ENCODE assay signal across 14 cellular contexts in the genomic region with DNA sequence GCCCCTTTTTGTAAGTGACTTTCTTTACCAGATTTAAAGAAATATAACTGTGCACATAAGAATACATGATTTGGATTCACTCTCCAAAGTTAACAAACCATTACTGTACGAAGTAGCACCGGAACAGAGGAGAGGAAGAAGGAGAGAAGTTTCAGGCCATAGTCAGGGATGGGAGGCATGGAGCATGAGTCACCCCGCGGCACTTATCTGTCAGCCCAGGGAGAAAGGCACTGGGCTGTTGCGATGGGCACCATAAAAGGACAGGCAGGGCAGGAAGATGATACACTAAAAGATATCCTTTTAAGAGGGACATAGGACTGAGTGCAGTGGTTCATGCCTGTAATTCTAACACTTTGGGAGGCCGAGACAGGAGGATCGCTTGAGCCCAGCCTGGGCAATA. TPM values are rescaled to one million over a fixed set of nuclear protein-coding genes. Genes with fewer than 3 reads are reported as not detected.
DNase-seq lines count a peak whose midpoint lies in the region; ATAC-seq and TF ChIP-seq lines count a peak whose summit lies in the region.
"Had no signal": no experiment of that assay in that cellular context is flagged by ENCODE, and none has a peak within 500 bp of the region (broad histone marks: within the 10 kb centered on the region; RNA-seq: fewer than 3 reads in every experiment).

No MANE protein-coding gene starts in this region.

- H3F3A ChIP-seq in neural progenitor cell (ENCODE audit: low read depth): no peaks in the 10 kb centered on the region

- H3K36me3 Mint-ChIP-seq in activated CD4-positive, alpha-beta memory T cell treated with anti-CD3 and anti-CD28 coated beads for 36 hours: no peaks in the 10 kb centered on the region
- H3K36me3 Mint-ChIP-seq in neural progenitor cell: peaks cover 7% of the 10 kb centered on the region
- H3K36me3 Mint-ChIP-seq: activated naive CD4-positive, alpha-beta T cell treated with anti-CD3 and anti-CD28 coated beads, Interleukin-2, amount 10 ng/mL, durations not matched to agents 7 days and 5 days had no signal

- TF ChIP-seq CTCF in neural progenitor cell (IDR thresholded peaks at IDR 0.05): no peak

- no peaks in the 10 kb centered on the region for H3K27me3 ChIP-seq in adipocyte (replicated peaks; ENCODE audit: control insufficient read depth, insufficient read depth, low read length)
- no peaks in the 10 kb centered on the region for H3K27me3 ChIP-seq in skeletal muscle tissue (ENCODE audit: control insufficient read depth in 3 of 3, insufficient read depth in 3 of 3, low read length in 3 of 3)
- no peaks in the 10 kb centered on the region for H3K27me3 ChIP-seq in neural progenitor cell

- no peaks in the 10 kb centered on the region for H3K9me3 ChIP-seq in adipocyte (ENCODE audit: control insufficient read depth, low read length)
- H3K9me3 ChIP-seq in skeletal muscle tissue (ENCODE audit: control insufficient read depth in 3 of 3, low read length in 3 of 3): no peaks in the 10 kb centered on the region
- H3K9me3 ChIP-seq in neural progenitor cell (ENCODE audit: low read depth): no peaks in the 10 kb centered on the region

- H3K4me2 ChIP-seq in neural progenitor cell: no peak overlapping the region

- H3K27ac ChIP-seq in skeletal muscle tissue (ENCODE audit: low read depth, low read length): peak overlapping the region; percentile 46
- no peak overlapping the region for H3K27ac ChIP-seq in neural progenitor cell
- H3K27ac ChIP-seq: RWPE1 had no signal

- H3K4me3 Mint-ChIP-seq in activated CD4-positive, alpha-beta memory T cell treated with anti-CD3 and anti-CD28 coated beads for 36 hours: no peak overlapping the region
- H3K4me3 Mint-ChIP-seq in neural progenitor cell: no peak overlapping the region
- H3K4me3 Mint-ChIP-seq: activated CD4-positive, alpha-beta T cell treated with anti-CD3 and anti-CD28 coated beads, Interleukin-2, amount 10 ng/mL, durations not matched to agents 7 days and 5 days; activated naive CD4-positive, alpha-beta T cell treated with anti-CD3 and anti-CD28 coated beads, Interleukin-2, amount 10 ng/mL, durations not matched to agents 7 days and 5 days; dendritic cell treated with granulocyte-macrophage colony-stimulating factor and Interleukin-4, amounts not matched to agents 40 ng/mL and 50 ng/mL, for 4 days had no signal

- no peak overlapping the region for H2AFZ ChIP-seq in neural progenitor cell (replicated peaks)

- no peaks in the 10 kb centered on the region for H3K4me1 Mint-ChIP-seq in activated CD4-positive, alpha-beta memory T cell treated with anti-CD3 and anti-CD28 coated beads for 36 hours (ENCODE audit: low read depth)
- H3K4me1 Mint-ChIP-seq in neural progenitor cell: no peaks in the 10 kb centered on the region
- H3K4me1 Mint-ChIP-seq: activated CD4-positive, alpha-beta T cell treated with anti-CD3 and anti-CD28 coated beads, Interleukin-2, amount 10 ng/mL, durations not matched to agents 7 days and 5 days; activated naive CD4-positive, alpha-beta T cell treated with anti-CD3 and anti-CD28 coated beads, Interleukin-2, amount 10 ng/mL, durations not matched to agents 7 days and 5 days had no signal

- CTCF ChIA-PET in activated CD4-positive, alpha-beta memory T cell treated with anti-CD3 and anti-CD28 coated beads for 36 hours (lab: Charles Lee): interaction anchor here (0.7 to 4.2 kb wide), 5 partner anchors 11 to 492 kb away, joined by 3 to 35 read pairs (median 6); partner anchors contain the start of gene SYNM

- no peaks in the 10 kb centered on the region for H3K79me2 ChIP-seq in neural progenitor cell (ENCODE audit: low read depth)

- POLR2A ChIA-PET in activated CD4-positive, alpha-beta memory T cell treated with anti-CD3 and anti-CD28 coated beads for 36 hours (lab: Charles Lee): no interaction called here

- no peaks in the 10 kb centered on the region for H4K20me1 ChIP-seq in neural progenitor cell (ENCODE audit: low read depth)

- ATAC-seq in left ventricle myocardium superior: peak; percentile 87

- no peaks in the 10 kb centered on the region for H3K9me3 Mint-ChIP-seq in activated CD4-positive, alpha-beta memory T cell treated with anti-CD3 and anti-CD28 coated beads for 36 hours
- H3K9me3 Mint-ChIP-seq in neural progenitor cell: no peaks in the 10 kb centered on the region
- H3K9me3 Mint-ChIP-seq: activated CD4-positive, alpha-beta T cell treated with anti-CD3 and anti-CD28 coated beads, Interleukin-2, amount 10 ng/mL, durations not matched to agents 7 days and 5 days; activated naive CD4-positive, alpha-beta T cell treated with anti-CD3 and anti-CD28 coated beads, Interleukin-2, amount 10 ng/mL, durations not matched to agents 7 days and 5 days; dendritic cell treated with granulocyte-macrophage colony-stimulating factor and Interleukin-4, amounts not matched to agents 40 ng/mL and 50 ng/mL, for 4 days had no signal

- H3K9ac ChIP-seq in adipocyte (ENCODE audit: low read length): no peak overlapping the region
- H3K9ac ChIP-seq in skeletal muscle tissue (ENCODE audit: low read depth in 1 of 3, low read length in 3 of 3): no peak overlapping the region
- H3K9ac ChIP-seq in neural progenitor cell: no peak overlapping the region

- no peak overlapping the region for H3K27ac Mint-ChIP-seq in activated CD4-positive, alpha-beta memory T cell treated with anti-CD3 and anti-CD28 coated beads for 36 hours
- H3K27ac Mint-ChIP-seq in neural progenitor cell: no peak overlapping the region
- H3K27ac Mint-ChIP-seq: activated CD4-positive, alpha-beta T cell treated with anti-CD3 and anti-CD28 coated beads, Interleukin-2, amount 10 ng/mL, durations not matched to agents 7 days and 5 days; activated naive CD4-positive, alpha-beta T cell treated with anti-CD3 and anti-CD28 coated beads, Interleukin-2, amount 10 ng/mL, durations not matched to agents 7 days and 5 days; dendritic cell treated with granulocyte-macrophage colony-stimulating factor and Interleukin-4, amounts not matched to agents 40 ng/mL and 50 ng/mL, for 4 days had no signal

- peaks cover 14% of the 10 kb centered on the region for H3K36me3 ChIP-seq in adipocyte (ENCODE audit: control insufficient read depth, insufficient read depth, low read length, severe bottlenecking)
- H3K36me3 ChIP-seq in skeletal muscle tissue (ENCODE audit: control insufficient read depth in 3 of 3, insufficient read depth in 3 of 3, low read length in 3 of 3): peaks cover 0 to 4% (median 2%) of the 10 kb centered on the region in 3 donors
- no peaks in the 10 kb centered on the region for H3K36me3 ChIP-seq in neural progenitor cell

- peak; percentile 68 for DNase-seq in HCEC 1CT
- peak; percentile 19 for DNase-seq in adipocyte (ENCODE audit: low read depth)
- DNase-seq in left ventricle myocardium superior: no peak
- DNase-seq in NCI-H2196 (lab: John Stamatoyannopoulos, UW; ENCODE audit: unreplicated experiment): no peak
- DNase-seq in activated CD4-positive, alpha-beta memory T cell treated with anti-CD3 and anti-CD28 coated beads for 36 hours: no peak
- no peak for DNase-seq in DMS153 treated with DMSO at 0.1 percent for 48 hours (lab: John Stamatoyannopoulos, UW; ENCODE audit: unreplicated experiment)
- DNase-seq in neural progenitor cell (ENCODE audit: low spot score): no peak
- DNase-seq: activated CD4-positive, alpha-beta T cell treated with anti-CD3 and anti-CD28 coated beads, Interleukin-2, amount 10 ng/mL, durations not matched to agents 7 days and 5 days; activated naive CD4-positive, alpha-beta T cell treated with anti-CD3 and anti-CD28 coated beads, Interleukin-2, amount 10 ng/mL, durations not matched to agents 7 days and 5 days; DND-41; small intestine had no signal

- H3K27me3 Mint-ChIP-seq in activated CD4-positive, alpha-beta memory T cell treated with anti-CD3 and anti-CD28 coated beads for 36 hours: peaks cover 3% of the 10 kb centered on the region
- H3K27me3 Mint-ChIP-seq in neural progenitor cell (ENCODE audit: insufficient read depth, low read depth): no peaks in the 10 kb centered on the region
- H3K27me3 Mint-ChIP-seq: activated CD4-positive, alpha-beta T cell treated with anti-CD3 and anti-CD28 coated beads, Interleukin-2, amount 10 ng/mL, durations not matched to agents 7 days and 5 days; activated naive CD4-positive, alpha-beta T cell treated with anti-CD3 and anti-CD28 coated beads, Interleukin-2, amount 10 ng/mL, durations not matched to agents 7 days and 5 days; dendritic cell treated with granulocyte-macrophage colony-stimulating factor and Interleukin-4, amounts not matched to agents 40 ng/mL and 50 ng/mL, for 4 days had no signal

- peaks cover 7% of the 10 kb centered on the region for H3K4me1 ChIP-seq in adipocyte (ENCODE audit: control insufficient read depth, insufficient read depth, low read length)
- peaks cover 5 to 16% (median 6%) of the 10 kb centered on the region in 3 donors for H3K4me1 ChIP-seq in skeletal muscle tissue (ENCODE audit: control insufficient read depth in 3 of 3, insufficient read depth in 3 of 3, low read length in 3 of 3)
- no peaks in the 10 kb centered on the region for H3K4me1 ChIP-seq in neural progenitor cell

- no peak overlapping the region for H3K4me3 ChIP-seq in adipocyte (ENCODE audit: low read length)
- H3K4me3 ChIP-seq in skeletal muscle tissue (ENCODE audit: low read length in 3 of 3): no peak overlapping the region
- no peak overlapping the region for H3K4me3 ChIP-seq in neural progenitor cell

- intact Hi-C loops in left ventricle myocardium superior (cut with micrococcal nuclease): loop anchor here (2.0 kb wide), 1 partner anchor 108 kb away; the partner anchor contains the start of gene SYNM
- intact Hi-C loops in activated CD4-positive, alpha-beta memory T cell treated with anti-CD3 and anti-CD28 coated beads for 36 hours (cut with micrococcal nuclease): no loop called here

RNA-seq across cellular contexts. Expression of gene TTC23, which starts 37.0 kb away (rescaled TPM):
- total RNA-seq in left ventricle myocardium superior (10.1 TPM), skeletal muscle tissue (21.9 TPM), neural progenitor cell (ENCODE audit: low replicate concordance) (35.2 and 45.3 TPM in 2 replicates)
- 1 to 10 TPM; 2.8 to 4.1 TPM for total RNA-seq in activated CD4-positive, alpha-beta memory T cell treated with anti-CD3 and anti-CD28 coated beads for 36 hours

RNA-seq across cellular contexts. Expression of gene LRRC28, which starts 38.9 kb away (rescaled TPM):
- 24.4 TPM for total RNA-seq in left ventricle myocardium superior
- 17.2 TPM for total RNA-seq in skeletal muscle tissue
- total RNA-seq in activated CD4-positive, alpha-beta memory T cell treated with anti-CD3 and anti-CD28 coated beads for 36 hours: 10 to 100 TPM; 21.5 to 22.6 TPM
- total RNA-seq in neural progenitor cell (ENCODE audit: low replicate concordance): 34.5 and 37.5 TPM in 2 replicates

Comparison
In these comparisons a context has a peak if more than half of its experiments do, and no peak if none do; other contexts are left out.
1. DNase-seq: peak in HCEC 1CT (single experiment) and adipocyte (single experiment); none in left ventricle myocardium superior (single experiment), NCI-H2196 (single experiment), activated CD4-positive, alpha-beta memory T cell treated with anti-CD3 and anti-CD28 coated beads for 36 hours (single experiment), DMS153 treated with DMSO at 0.1 percent for 48 hours (single experiment) and neural progenitor cell (single experiment).